ENCODE assay signal across 26 cellular contexts in the genomic region with DNA sequence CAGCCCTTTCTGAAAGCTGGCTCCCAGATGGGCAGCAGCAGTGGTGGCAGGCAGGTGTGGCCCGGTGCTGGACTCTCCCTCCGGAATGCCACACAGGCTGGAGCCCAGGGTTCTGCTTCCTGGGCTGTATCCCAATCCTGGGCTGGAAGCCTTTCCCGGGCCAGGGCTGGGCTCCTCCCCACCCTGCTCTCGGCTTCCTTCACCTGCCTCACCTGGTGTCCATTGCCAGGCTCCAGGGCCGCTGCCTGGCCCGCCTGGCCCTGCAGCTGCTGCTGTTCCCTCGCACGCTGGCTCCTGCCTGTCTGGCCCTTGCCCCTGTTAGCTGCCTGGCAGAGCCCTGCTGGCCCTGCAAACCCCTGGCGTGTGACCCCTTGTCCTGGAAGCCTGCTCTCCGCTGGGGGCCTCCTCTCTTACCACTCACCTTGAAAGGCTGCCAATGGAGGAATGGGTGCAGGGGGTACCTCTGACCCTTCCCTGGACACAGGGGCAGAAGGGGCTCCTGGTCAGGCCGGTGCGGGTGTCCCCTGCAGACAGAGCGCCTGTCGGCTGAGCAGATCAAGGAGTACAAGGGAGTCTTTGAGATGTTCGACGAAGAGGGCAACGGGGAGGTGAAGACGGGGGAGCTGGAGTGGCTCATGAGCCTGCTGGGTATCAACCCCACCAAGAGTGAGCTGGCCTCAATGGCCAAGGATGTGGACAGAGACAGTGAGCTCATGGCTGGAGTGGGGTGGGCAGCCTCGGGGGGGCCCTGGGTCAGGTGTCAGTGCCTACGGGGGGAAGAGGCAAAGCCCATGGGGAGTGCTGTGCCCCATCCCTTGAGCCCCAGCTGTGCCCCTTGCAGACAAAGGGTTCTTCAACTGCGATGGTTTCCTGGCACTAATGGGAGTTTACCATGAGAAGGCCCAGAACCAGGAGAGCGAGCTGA. TPM values are rescaled to one million over a fixed set of nuclear protein-coding genes. Genes with fewer than 3 reads are reported as not detected.
DNase-seq lines count a peak whose midpoint lies in the region; ATAC-seq and FAIRE-seq lines count a peak whose summit lies in the region.
"Had no signal": no experiment of that assay in that cellular context is flagged by ENCODE, and none has a peak within 500 bp of the region (broad histone marks: within the 10 kb centered on the region; RNA-seq: fewer than 3 reads in every experiment).

No MANE protein-coding gene starts in this region.

- no peak overlapping the region for H2AK5ac ChIP-seq in mesenchymal stem cell (ENCODE audit: low read length, severe bottlenecking)

- no peaks in the 10 kb centered on the region for H3K36me3 Mint-ChIP-seq in activated CD8-positive, alpha-beta memory T cell treated with anti-CD3 and anti-CD28 coated beads, Interleukin-2, amount 10 ng/mL, durations not matched to agents 7 days and 5 days
- no peaks in the 10 kb centered on the region for H3K36me3 Mint-ChIP-seq in T-helper 1 cell treated with Interleukin-12 subunit alpha and Interleukin-12 subunit beta and Interleukin-4 antibody, amounts not matched to agents 30 μg/mL and 1 μg/mL, for 36 hours (ENCODE audit: low read depth)
- H3K36me3 Mint-ChIP-seq: activated CD4-positive, alpha-beta memory T cell treated with anti-CD3 and anti-CD28 coated beads for 36 hours had no signal

- no peak overlapping the region for H2BK5ac ChIP-seq in mesenchymal stem cell (ENCODE audit: low read depth, low read length, poor library complexity, severe bottlenecking)

- no peak overlapping the region for H3K18ac ChIP-seq in mesenchymal stem cell (ENCODE audit: low read depth in 1 of 2, low read length in 2 of 2)

- H3K4me3 Mint-ChIP-seq in activated CD8-positive, alpha-beta memory T cell treated with anti-CD3 and anti-CD28 coated beads, Interleukin-2, amount 10 ng/mL, durations not matched to agents 7 days and 5 days = no peak overlapping the region
- H3K4me3 Mint-ChIP-seq in T-helper 1 cell treated with Interleukin-12 subunit alpha and Interleukin-12 subunit beta and Interleukin-4 antibody, amounts not matched to agents 30 μg/mL and 1 μg/mL, for 36 hours = peak overlapping the region; percentile 33

- no peak overlapping the region for H2BK15ac ChIP-seq in mesenchymal stem cell (ENCODE audit: low read depth, poor library complexity, severe bottlenecking)

- no peak overlapping the region for H3K4ac ChIP-seq in mesenchymal stem cell (ENCODE audit: low read depth in 1 of 2, low read length in 2 of 2)

- no peak overlapping the region for H3K9ac ChIP-seq in mesenchymal stem cell (ENCODE audit: low read length)

- H2AFZ ChIP-seq in mesenchymal stem cell (ENCODE audit: low read depth, low read length) = no peak overlapping the region

- H3K9me3 Mint-ChIP-seq in activated CD8-positive, alpha-beta memory T cell treated with anti-CD3 and anti-CD28 coated beads, Interleukin-2, amount 10 ng/mL, durations not matched to agents 7 days and 5 days (ENCODE audit: low read depth) = no peaks in the 10 kb centered on the region
- no peaks in the 10 kb centered on the region for H3K9me3 Mint-ChIP-seq in T-helper 1 cell treated with Interleukin-12 subunit alpha and Interleukin-12 subunit beta and Interleukin-4 antibody, amounts not matched to agents 30 μg/mL and 1 μg/mL, for 36 hours
- H3K9me3 Mint-ChIP-seq: activated CD4-positive, alpha-beta memory T cell treated with anti-CD3 and anti-CD28 coated beads for 36 hours had no signal

- CTCF ChIA-PET in activated CD8-positive, alpha-beta memory T cell treated with anti-CD3 and anti-CD28 coated beads, Interleukin-2, amount 10 ng/mL, durations not matched to agents 7 days and 5 days (lab: Charles Lee) = interaction anchor here (1.3 kb wide), 1 partner anchor 129 kb away, joined by 3 read pairs; no protein-coding TSS in a partner anchor

- H3K4me1 Mint-ChIP-seq in activated CD8-positive, alpha-beta memory T cell treated with anti-CD3 and anti-CD28 coated beads, Interleukin-2, amount 10 ng/mL, durations not matched to agents 7 days and 5 days = peaks cover 6% of the 10 kb centered on the region
- H3K4me1 Mint-ChIP-seq in T-helper 1 cell treated with Interleukin-12 subunit alpha and Interleukin-12 subunit beta and Interleukin-4 antibody, amounts not matched to agents 30 μg/mL and 1 μg/mL, for 36 hours (ENCODE audit: low read depth) = no peaks in the 10 kb centered on the region

- H3K4me2 ChIP-seq in mesenchymal stem cell (ENCODE audit: low read length, poor library complexity, severe bottlenecking) = no peak overlapping the region
- H3K4me2 ChIP-seq: A549 had no signal

- H2BK12ac ChIP-seq in mesenchymal stem cell (ENCODE audit: low read length in 2 of 2) = no peak overlapping the region

- peak overlapping the region; percentile 21 for H4K91ac ChIP-seq in mesenchymal stem cell (ENCODE audit: low read length)

- DNase-seq in activated CD8-positive, alpha-beta memory T cell treated with anti-CD3 and anti-CD28 coated beads, Interleukin-2, amount 10 ng/mL, durations not matched to agents 7 days and 5 days = peak; percentile 40
- DNase-seq in activated CD8-positive, alpha-beta memory T cell treated with anti-CD3 and anti-CD28 coated beads, Interleukin-2, amount 50 U/mL, for 4 hours = no peak
- no peak for DNase-seq in mesenchymal stem cell
- peak; percentile 35 for DNase-seq in small intestine
- no peak for DNase-seq in activated naive CD4-positive, alpha-beta T cell treated with anti-CD3 and anti-CD28 coated beads, Interleukin-2, amount 50 U/mL, for 16 hours
- no peak for DNase-seq in NCI-H146 (lab: John Stamatoyannopoulos, UW)
- DNase-seq: activated CD4-positive, alpha-beta memory T cell treated with anti-CD3 and anti-CD28 coated beads for 36 hours; anterior cingulate cortex; Calu3; central memory CD4-positive, alpha-beta T cell; dorsolateral prefrontal cortex; HCEC 1CT; heart right ventricle; KG1; NCI-H1436 treated with DMSO at 0.1 percent for 48 hours; NCI-H2171; NCI-H526; retina; stimulated activated CD4-positive, alpha-beta T cell treated with anti-CD3 and anti-CD28 coated beads, Interleukin-15, amount 100 ng/mL, for 24 hours; substantia nigra had no signal

- no peak overlapping the region for H2BK120ac ChIP-seq in mesenchymal stem cell (ENCODE audit: low read depth, low read length)

- H3K79me1 ChIP-seq in mesenchymal stem cell (replicated peaks; ENCODE audit: low read length, poor library complexity, severe bottlenecking) = no peaks in the 10 kb centered on the region

- H3K23ac ChIP-seq in mesenchymal stem cell (ENCODE audit: low read length in 2 of 2) = no peak overlapping the region

- no peak overlapping the region for H3K27ac Mint-ChIP-seq in activated CD8-positive, alpha-beta memory T cell treated with anti-CD3 and anti-CD28 coated beads, Interleukin-2, amount 10 ng/mL, durations not matched to agents 7 days and 5 days
- no peak overlapping the region for H3K27ac Mint-ChIP-seq in T-helper 1 cell treated with Interleukin-12 subunit alpha and Interleukin-12 subunit beta and Interleukin-4 antibody, amounts not matched to agents 30 μg/mL and 1 μg/mL, for 36 hours
- H3K27ac Mint-ChIP-seq: activated CD4-positive, alpha-beta memory T cell treated with anti-CD3 and anti-CD28 coated beads for 36 hours; B cell had no signal

- WGBS in mesenchymal stem cell = 89% methylated on average over 22 of the region's 22 CpGs
- WGBS in small intestine, 3 donors = 55 to 81% (median 63%) methylated on average over 21 to 22 of the region's 22 CpGs

- H3K14ac ChIP-seq in mesenchymal stem cell (ENCODE audit: low read length in 2 of 2) = no peak overlapping the region

- H3K4me1 ChIP-seq in mesenchymal stem cell (ENCODE audit: control insufficient read depth, insufficient read depth, low read depth, low read length) (peaks cover 18% of the 10 kb centered on the region), small intestine (ENCODE audit: control insufficient read depth in 2 of 2, insufficient read depth in 1 of 2, low read depth in 1 of 2, low read length in 1 of 2) (peaks cover 2% of the 10 kb centered on the region in 2 donors)

- H4K8ac ChIP-seq in mesenchymal stem cell (ENCODE audit: low read length) = no peak overlapping the region

- no peak for ATAC-seq in activated CD8-positive, alpha-beta memory T cell treated with anti-CD3 and anti-CD28 coated beads, Interleukin-2, amount 10 ng/mL, durations not matched to agents 7 days and 5 days
- no peak for ATAC-seq in HG02571 (IDR thresholded peaks at IDR 0.05; ENCODE audit: unreplicated experiment)
- ATAC-seq: A549, heart right ventricle had no signal

- H3K36me3 ChIP-seq in mesenchymal stem cell (ENCODE audit: control insufficient read depth in 1 of 2, insufficient read depth in 2 of 2, low read depth in 1 of 2, low read length in 2 of 2) = no peaks in the 10 kb centered on the region
- no peaks in the 10 kb centered on the region for H3K36me3 ChIP-seq in small intestine (ENCODE audit: control insufficient read depth in 2 of 2, insufficient read depth in 2 of 2, low read length in 2 of 2)
- H3K36me3 ChIP-seq: heart right ventricle had no signal

- H3K27ac ChIP-seq in mesenchymal stem cell (ENCODE audit: low read length, poor library complexity, severe bottlenecking) = no peak overlapping the region
- H3K27ac ChIP-seq in small intestine (ENCODE audit: low read depth in 1 of 2, low read length in 1 of 2) = no peak overlapping the region
- H3K27ac ChIP-seq: A549, dorsolateral prefrontal cortex, heart right ventricle had no signal

- FAIRE-seq in small intestine (lab: Jason Lieb, UNC) = no peak
- FAIRE-seq: A549, urothelium cell line had no signal

- H3K4me3 ChIP-seq in mesenchymal stem cell (ENCODE audit: insufficient read depth in 1 of 2, low read depth in 1 of 2, low read length in 2 of 2) (no peak overlapping the region), small intestine (ENCODE audit: low read depth in 1 of 2, low read length in 2 of 2) (no peak overlapping the region)
- H3K4me3 ChIP-seq: A549, dorsolateral prefrontal cortex, heart right ventricle had no signal

- peaks cover 0 to 34% of the 10 kb centered on the region in 2 experiments for H3K27me3 ChIP-seq in mesenchymal stem cell (ENCODE audit: control insufficient read depth in 1 of 2, insufficient read depth in 1 of 2, low read length in 2 of 2)
- H3K27me3 ChIP-seq in small intestine (ENCODE audit: control insufficient read depth in 2 of 2, insufficient read depth in 2 of 2, low read length in 2 of 2) = no peaks in the 10 kb centered on the region
- H3K27me3 ChIP-seq: dorsolateral prefrontal cortex, heart right ventricle had no signal

- H3K27me3 Mint-ChIP-seq in activated CD8-positive, alpha-beta memory T cell treated with anti-CD3 and anti-CD28 coated beads, Interleukin-2, amount 10 ng/mL, durations not matched to agents 7 days and 5 days = peaks cover 9% of the 10 kb centered on the region
- H3K27me3 Mint-ChIP-seq in T-helper 1 cell treated with Interleukin-12 subunit alpha and Interleukin-12 subunit beta and Interleukin-4 antibody, amounts not matched to agents 30 μg/mL and 1 μg/mL, for 36 hours (ENCODE audit: low read depth) = no peaks in the 10 kb centered on the region

- H3K9me3 ChIP-seq in mesenchymal stem cell (ENCODE audit: control insufficient read depth, low read length) = no peaks in the 10 kb centered on the region
- no peaks in the 10 kb centered on the region for H3K9me3 ChIP-seq in small intestine (ENCODE audit: control insufficient read depth, low read depth)
- H3K9me3 ChIP-seq: A549, heart right ventricle had no signal

RNA-seq across cellular contexts. Expression of a gene that starts 1.1 kb away (rescaled TPM):
- under 1 TPM in 1 of 2 experiments, not detected in 1; 0.45 TPM for total RNA-seq in activated CD8-positive, alpha-beta memory T cell treated with anti-CD3 and anti-CD28 coated beads, Interleukin-2, amount 10 ng/mL, durations not matched to agents 7 days and 5 days
- 0.25 TPM for polyA plus RNA-seq in mesenchymal stem cell (2013, experiment 1 of 2)
- 0.25 TPM for polyA plus RNA-seq in mesenchymal stem cell (2013, experiment 2 of 2)
- polyA plus RNA-seq in small intestine = under 1 TPM in 1 of 3 donors, not detected in 2; 0.18 TPM
- total RNA-seq: omental fat pad had no signal

RNA-seq across cellular contexts. Expression of a gene that starts 2.9 kb away (rescaled TPM):
- total RNA-seq in activated CD8-positive, alpha-beta memory T cell treated with anti-CD3 and anti-CD28 coated beads, Interleukin-2, amount 10 ng/mL, durations not matched to agents 7 days and 5 days = not detected
- 0.95 TPM for polyA plus RNA-seq in mesenchymal stem cell (2013, experiment 1 of 2)
- polyA plus RNA-seq in mesenchymal stem cell (2013, experiment 2 of 2) = 1.1 TPM
- 1 to 10 TPM; 4.1 to 6.3 (median 4.6) TPM for polyA plus RNA-seq in small intestine

RNA-seq across cellular contexts. Expression of a gene that starts 25.3 kb away (rescaled TPM):
- total RNA-seq in activated CD8-positive, alpha-beta memory T cell treated with anti-CD3 and anti-CD28 coated beads, Interleukin-2, amount 10 ng/mL, durations not matched to agents 7 days and 5 days = 100 to 1,000 TPM; 426 to 473 TPM
- polyA plus RNA-seq in mesenchymal stem cell (2013, experiment 1 of 2) = 252 TPM
- polyA plus RNA-seq in mesenchymal stem cell (2013, experiment 2 of 2) = 253 TPM
- polyA plus RNA-seq in small intestine = 100 to 1,000 TPM; 169 to 214 (median 175) TPM

Comparison
In these comparisons a context has a peak if more than half of its experiments do, and no peak if none do; other contexts are left out.
1. DNase-seq: peak in activated CD8-positive, alpha-beta memory T cell treated with anti-CD3 and anti-CD28 coated beads, Interleukin-2, amount 10 ng/mL, durations not matched to agents 7 days and 5 days (single experiment) and small intestine (single experiment); none in activated CD8-positive, alpha-beta memory T cell treated with anti-CD3 and anti-CD28 coated beads, Interleukin-2, amount 50 U/mL, for 4 hours (single experiment), mesenchymal stem cell (single experiment), activated naive CD4-positive, alpha-beta T cell treated with anti-CD3 and anti-CD28 coated beads, Interleukin-2, amount 50 U/mL, for 16 hours (single experiment) and NCI-H146 (single experiment).